Comparison of ENCODE assay signal across 18 cellular contexts in genomic region chr17:50557265-50558029, GRCh38. TPM values are rescaled to one million over a fixed set of nuclear protein-coding genes. Genes with fewer than 3 reads are reported as not detected.
"Had no signal": no experiment of that assay in that cellular context is flagged by ENCODE, and none has a peak within 500 bp of the region (broad histone marks: within the 10 kb centered on the region; RNA-seq: fewer than 3 reads in every experiment).

No MANE protein-coding gene starts in this region.

- ATAC-seq: left colon; naive thymus-derived CD8-positive, alpha-beta T cell had no signal

- H3K4me3 Mint-ChIP-seq: activated naive CD8-positive, alpha-beta T cell treated with anti-CD3 and anti-CD28 coated beads for 36 hours; endodermal cell; T-helper 1 cell treated with Interleukin-12 subunit alpha and Interleukin-12 subunit beta and Interleukin-4 antibody, amounts not matched to agents 30 μg/mL and 1 μg/mL, for 36 hours had no signal

- H3K9me3 Mint-ChIP-seq: activated naive CD8-positive, alpha-beta T cell treated with anti-CD3 and anti-CD28 coated beads for 36 hours; endodermal cell; naive thymus-derived CD8-positive, alpha-beta T cell; T-helper 1 cell treated with Interleukin-12 subunit alpha and Interleukin-12 subunit beta and Interleukin-4 antibody, amounts not matched to agents 30 μg/mL and 1 μg/mL, for 36 hours had no signal

- H3K27ac Mint-ChIP-seq: activated naive CD8-positive, alpha-beta T cell treated with anti-CD3 and anti-CD28 coated beads for 36 hours; endodermal cell; T-helper 1 cell treated with Interleukin-12 subunit alpha and Interleukin-12 subunit beta and Interleukin-4 antibody, amounts not matched to agents 30 μg/mL and 1 μg/mL, for 36 hours had no signal

- DNase-seq: activated CD4-positive, alpha-beta T cell treated with anti-CD3 and anti-CD28 coated beads, Interleukin-2, amount 50 U/mL, for 4 hours; activated naive CD4-positive, alpha-beta T cell; activated naive CD8-positive, alpha-beta T cell treated with anti-CD3 and anti-CD28 coated beads for 36 hours; amniotic stem cell; central memory CD4-positive, alpha-beta T cell; endodermal cell; hippocampal formation; islet precursor cell; left colon; lower lobe of right lung; naive thymus-derived CD8-positive, alpha-beta T cell; small intestine; stimulated activated CD4-positive, alpha-beta T cell treated with anti-CD3 and anti-CD28 coated beads, Interleukin-4, amount 100 ng/mL, for 1 hour; trophoblast cell had no signal

RNA-seq across cellular contexts. Expression of gene CACNA1G, which starts 3.1 kb away (rescaled TPM):
- total RNA-seq: right lobe of liver had no signal

RNA-seq across cellular contexts. Expression of gene EPN3, which starts 24.9 kb away (rescaled TPM):
- total RNA-seq: activated naive CD8-positive, alpha-beta T cell treated with anti-CD3 and anti-CD28 coated beads for 36 hours; mesenteric fat pad; naive thymus-derived CD8-positive, alpha-beta T cell; temporal lobe had no signal
